Comparison of ENCODE assay signal across 1 cellular context in genomic region chr14:74302634-74303569, GRCh38.
TF ChIP-seq lines count a peak whose summit lies in the region.

TSS of gene ABCD4 (minus strand) at chr14:74302934. CDS start at chr14:74302912, 22 bp downstream.

TF ChIP-seq in HepG2, 621 proteins besides CTCF, POLR2A, EP300 and RAD21 (continued from another document and continues in another):
- TF ChIP-seq ZNF597 (CRISPR knock-in tag; IDR thresholded peaks at IDR 0.05): no peak
- peak; percentile 48; the same call in 1 of the 2 replicates for TF ChIP-seq RFXANK (CRISPR knock-in tag; IDR thresholded peaks at IDR 0.05)
- TF ChIP-seq ZNF382 (CRISPR knock-in tag; IDR thresholded peaks at IDR 0.05; ENCODE audit: borderline replicate concordance): no peak
- TF ChIP-seq FOXA3 (CRISPR knock-in tag; IDR thresholded peaks at IDR 0.05): no peak
- peak; percentile 57 for TF ChIP-seq ZBTB25 (CRISPR knock-in tag; IDR thresholded peaks at IDR 0.05)
- peak; percentile 88 for TF ChIP-seq DR1 (CRISPR knock-in tag; IDR thresholded peaks at IDR 0.05)
- no peak for TF ChIP-seq ZNF3 (CRISPR knock-in tag; IDR thresholded peaks at IDR 0.05)
- TF ChIP-seq ZBTB37 (CRISPR knock-in tag; IDR thresholded peaks at IDR 0.05): no peak
- peak; percentile 14; the same call in 1 of the 2 replicates for TF ChIP-seq ARID3A (IDR thresholded peaks at IDR 0.05; ENCODE audit: low read depth, low read length)
- TF ChIP-seq ZBTB21 (CRISPR knock-in tag; IDR thresholded peaks at IDR 0.05): no peak; the same call in 1 of the 2 replicates
- peak; percentile 79; the same call in 1 of the 2 replicates for TF ChIP-seq ZNF550 (CRISPR knock-in tag; IDR thresholded peaks at IDR 0.05; ENCODE audit: borderline replicate concordance)
- no peak for TF ChIP-seq RERE (CRISPR knock-in tag; IDR thresholded peaks at IDR 0.05; ENCODE audit: low read depth)
- TF ChIP-seq SP2 (CRISPR knock-in tag; IDR thresholded peaks at IDR 0.05): 0 out of 2 replicates have a peak, but pooled peaks have one; percentile 44
- TF ChIP-seq TAF1 (CRISPR knock-in tag; IDR thresholded peaks at IDR 0.05): peak; percentile 97
- no peak for TF ChIP-seq SMYD3 (CRISPR knock-in tag; IDR thresholded peaks at IDR 0.05)
- peak; percentile 94 for TF ChIP-seq ZNF777 (CRISPR knock-in tag; IDR thresholded peaks at IDR 0.05)
- peak; percentile 75; the same call in 1 of the 2 replicates for TF ChIP-seq ZIK1 (CRISPR knock-in tag; IDR thresholded peaks at IDR 0.05; ENCODE audit: borderline replicate concordance, low read depth)
- TF ChIP-seq HNRNPL (IDR thresholded peaks at IDR 0.05; ENCODE audit: low read depth, low read length): peak; percentile 62; the same call in 1 of the 2 replicates
- TF ChIP-seq ZFP90 (CRISPR knock-in tag; IDR thresholded peaks at IDR 0.05; ENCODE audit: borderline replicate concordance): no peak; the same call in 1 of the 2 replicates
- TF ChIP-seq ZMYM4 (CRISPR knock-in tag; IDR thresholded peaks at IDR 0.05): peak; percentile 89
- no peak for TF ChIP-seq DPF2 (CRISPR knock-in tag; IDR thresholded peaks at IDR 0.05; ENCODE audit: borderline replicate concordance, low read depth)
- TF ChIP-seq PBX2 (CRISPR knock-in tag; IDR thresholded peaks at IDR 0.05): no peak
- TF ChIP-seq FOXP1 (IDR thresholded peaks at IDR 0.05): no peak
- peak; percentile 7; the same call in 1 of the 2 replicates for TF ChIP-seq FOXP1 (CRISPR knock-in tag; IDR thresholded peaks at IDR 0.05)
- TF ChIP-seq CSRNP2 (CRISPR knock-in tag; conservative IDR thresholded peaks at IDR 0.05; ENCODE audit: low read depth): no peak
- TF ChIP-seq NFE2 (CRISPR knock-in tag; IDR thresholded peaks at IDR 0.05): no peak
- no peak for TF ChIP-seq JUN (CRISPR knock-in tag; IDR thresholded peaks at IDR 0.05)
- no peak for TF ChIP-seq HOXA7 (CRISPR knock-in tag; IDR thresholded peaks at IDR 0.05)
- no peak for TF ChIP-seq MED13 (CRISPR knock-in tag; IDR thresholded peaks at IDR 0.05)
- TF ChIP-seq MIER3 (CRISPR knock-in tag; IDR thresholded peaks at IDR 0.05; ENCODE audit: borderline replicate concordance): no peak; the same call in 1 of the 2 replicates
- no peak for TF ChIP-seq ZNF441 (CRISPR knock-in tag; IDR thresholded peaks at IDR 0.05; ENCODE audit: borderline replicate concordance)
- TF ChIP-seq ZNF44 (CRISPR knock-in tag; IDR thresholded peaks at IDR 0.05): no peak
- TF ChIP-seq ZNF337 (CRISPR knock-in tag; IDR thresholded peaks at IDR 0.05; ENCODE audit: borderline replicate concordance, low read depth): no peak
- peak; percentile 10; the same call in 1 of the 2 replicates for TF ChIP-seq ZNF629 (CRISPR knock-in tag; conservative IDR thresholded peaks at IDR 0.05)
- TF ChIP-seq CBFB (CRISPR knock-in tag; IDR thresholded peaks at IDR 0.05): peak; percentile 28; the same call in 1 of the 2 replicates
- TF ChIP-seq ZNF12 (CRISPR knock-in tag; IDR thresholded peaks at IDR 0.05): 0 out of 2 replicates have a peak, but pooled peaks have one; percentile 31
- peak; percentile 47 for TF ChIP-seq ZBTB7B (CRISPR knock-in tag; IDR thresholded peaks at IDR 0.05)
- peak; percentile 75 for TF ChIP-seq FOXO1 (CRISPR knock-in tag; IDR thresholded peaks at IDR 0.05)
- TF ChIP-seq SAP130 (CRISPR knock-in tag; IDR thresholded peaks at IDR 0.05; ENCODE audit: low read depth): peak; percentile 83
- no peak for TF ChIP-seq FOXO4 (CRISPR knock-in tag; conservative IDR thresholded peaks at IDR 0.05)
- TF ChIP-seq ESRRA (CRISPR knock-in tag; IDR thresholded peaks at IDR 0.05; ENCODE audit: low read depth): no peak
- TF ChIP-seq CHD2 (IDR thresholded peaks at IDR 0.05; ENCODE audit: low read depth, low read length): no peak
- peak; percentile 51; the same call in 1 of the 2 replicates for TF ChIP-seq KMT2B (CRISPR knock-in tag; IDR thresholded peaks at IDR 0.05)
- TF ChIP-seq ZNF333 (CRISPR knock-in tag; IDR thresholded peaks at IDR 0.05; ENCODE audit: borderline replicate concordance): peak; percentile 44; the same call in 1 of the 2 replicates
- TF ChIP-seq ZNF296 (CRISPR knock-in tag; conservative IDR thresholded peaks at IDR 0.05): no peak
- no peak for TF ChIP-seq MYNN (CRISPR knock-in tag; IDR thresholded peaks at IDR 0.05; ENCODE audit: low read depth)
- no peak for TF ChIP-seq ZNF800 (CRISPR knock-in tag; IDR thresholded peaks at IDR 0.05)
- TF ChIP-seq ONECUT2 (CRISPR knock-in tag; IDR thresholded peaks at IDR 0.05): no peak; the same call in 1 of the 2 replicates
- peak; percentile 14; the same call in 1 of the 2 replicates for TF ChIP-seq ZNF580 (CRISPR knock-in tag; IDR thresholded peaks at IDR 0.05; ENCODE audit: borderline replicate concordance, low read depth)
- TF ChIP-seq TEAD2 (CRISPR knock-in tag; IDR thresholded peaks at IDR 0.05): no peak
- TF ChIP-seq JARID2 (CRISPR knock-in tag; IDR thresholded peaks at IDR 0.05; ENCODE audit: insufficient replicate concordance): peak; percentile 19
- TF ChIP-seq KAT7 (CRISPR knock-in tag; IDR thresholded peaks at IDR 0.05; ENCODE audit: borderline replicate concordance): peak; percentile 94
